ENCODE assay signal across 1 cellular context in genomic region chr17:39450051-39450450, GRCh38.
TF ChIP-seq lines count a peak whose summit lies in the region.

No MANE protein-coding gene starts in this region.

TF ChIP-seq in HepG2, 621 proteins besides CTCF, POLR2A, EP300 and RAD21 (continued from another document and continues in another):
- TF ChIP-seq NFYB (CRISPR knock-in tag; IDR thresholded peaks at IDR 0.05), result no peak
- TF ChIP-seq RARA (CRISPR knock-in tag; IDR thresholded peaks at IDR 0.05), result peak; percentile 65
- TF ChIP-seq SKI (IDR thresholded peaks at IDR 0.05; ENCODE audit: partially characterized antibody), result no peak
- TF ChIP-seq ZNF275 (CRISPR knock-in tag; IDR thresholded peaks at IDR 0.05; ENCODE audit: borderline replicate concordance), result 0 out of 2 replicates have a peak, but pooled peaks have one; percentile 11
- no peak for TF ChIP-seq ATF4 (CRISPR knock-in tag; IDR thresholded peaks at IDR 0.05)
- TF ChIP-seq PHF21A (CRISPR knock-in tag; IDR thresholded peaks at IDR 0.05), result no peak
- TF ChIP-seq ZXDC (CRISPR knock-in tag; IDR thresholded peaks at IDR 0.05), result no peak
- TF ChIP-seq NFE2 (CRISPR knock-in tag; IDR thresholded peaks at IDR 0.05), result no peak
- no peak for TF ChIP-seq THAP8 (CRISPR knock-in tag; IDR thresholded peaks at IDR 0.05; ENCODE audit: borderline replicate concordance)
- TF ChIP-seq HES4 (CRISPR knock-in tag; IDR thresholded peaks at IDR 0.05; ENCODE audit: borderline replicate concordance), result no peak
- TF ChIP-seq ZNF772 (CRISPR knock-in tag; IDR thresholded peaks at IDR 0.05), result no peak
- TF ChIP-seq TERF1 (CRISPR knock-in tag; IDR thresholded peaks at IDR 0.05), result no peak
- no peak for TF ChIP-seq RFXANK (CRISPR knock-in tag; IDR thresholded peaks at IDR 0.05)
- TF ChIP-seq CREBL2 (CRISPR knock-in tag; IDR thresholded peaks at IDR 0.05; ENCODE audit: borderline replicate concordance), result no peak
- no peak for TF ChIP-seq FOXC1 (CRISPR knock-in tag; IDR thresholded peaks at IDR 0.05; ENCODE audit: borderline replicate concordance)
- no peak for TF ChIP-seq HOXA7 (CRISPR knock-in tag; IDR thresholded peaks at IDR 0.05)
- no peak for TF ChIP-seq ZBTB10 (CRISPR knock-in tag; IDR thresholded peaks at IDR 0.05; ENCODE audit: borderline replicate concordance)
- TF ChIP-seq ZNF781 (CRISPR knock-in tag; IDR thresholded peaks at IDR 0.05; ENCODE audit: borderline replicate concordance, not compliant biosample characterization), result no peak
- 0 out of 2 replicates have a peak, but pooled peaks have one; percentile 21 for TF ChIP-seq ERF (CRISPR knock-in tag; IDR thresholded peaks at IDR 0.05)
- TF ChIP-seq NR2F2 (IDR thresholded peaks at IDR 0.05; ENCODE audit: borderline replicate concordance, low read depth), result peak; percentile 66; the same call in 1 of the 2 replicates
- TF ChIP-seq GLMP (CRISPR knock-in tag; IDR thresholded peaks at IDR 0.05; ENCODE audit: borderline replicate concordance), result no peak
- TF ChIP-seq ZNF747 (CRISPR knock-in tag; IDR thresholded peaks at IDR 0.05; ENCODE audit: borderline replicate concordance), result no peak
- no peak for TF ChIP-seq MZF1 (CRISPR knock-in tag; IDR thresholded peaks at IDR 0.05; ENCODE audit: borderline replicate concordance)
- no peak for TF ChIP-seq ZNF460 (CRISPR knock-in tag; IDR thresholded peaks at IDR 0.05; ENCODE audit: borderline replicate concordance)
- TF ChIP-seq ZNF775 (CRISPR knock-in tag; IDR thresholded peaks at IDR 0.05; ENCODE audit: borderline replicate concordance), result no peak
- no peak for TF ChIP-seq ZNF616 (CRISPR knock-in tag; IDR thresholded peaks at IDR 0.05; ENCODE audit: low read depth)
- no peak for TF ChIP-seq RELA (CRISPR knock-in tag; IDR thresholded peaks at IDR 0.05)
- TF ChIP-seq MAX (IDR thresholded peaks at IDR 0.05), result no peak
- no peak for TF ChIP-seq PRMT3 (CRISPR knock-in tag; IDR thresholded peaks at IDR 0.05; ENCODE audit: borderline replicate concordance, low read depth)
- no peak for TF ChIP-seq ZNF883 (CRISPR knock-in tag; IDR thresholded peaks at IDR 0.05; ENCODE audit: not compliant biosample characterization)
- no peak for TF ChIP-seq SNAI1 (CRISPR knock-in tag; IDR thresholded peaks at IDR 0.05; ENCODE audit: borderline replicate concordance)
- no peak for TF ChIP-seq ZNF552 (CRISPR knock-in tag; IDR thresholded peaks at IDR 0.05; ENCODE audit: borderline replicate concordance)
- 0 out of 2 replicates have a peak, but pooled peaks have one; percentile 23 for TF ChIP-seq KDM3A (CRISPR knock-in tag; IDR thresholded peaks at IDR 0.05; ENCODE audit: low read depth)
- TF ChIP-seq ZSCAN25 (CRISPR knock-in tag; IDR thresholded peaks at IDR 0.05), result no peak
- no peak for TF ChIP-seq ZNF703 (CRISPR knock-in tag; IDR thresholded peaks at IDR 0.05; ENCODE audit: borderline replicate concordance)
- no peak for TF ChIP-seq ZNF740 (CRISPR knock-in tag; IDR thresholded peaks at IDR 0.05)
- TF ChIP-seq HOMEZ (CRISPR knock-in tag; IDR thresholded peaks at IDR 0.05; ENCODE audit: low read depth), result no peak
- TF ChIP-seq KIAA2018 (CRISPR knock-in tag; IDR thresholded peaks at IDR 0.05; ENCODE audit: borderline replicate concordance), result no peak
- no peak; the same call in 1 of the 2 replicates for TF ChIP-seq MIER3 (CRISPR knock-in tag; IDR thresholded peaks at IDR 0.05; ENCODE audit: borderline replicate concordance)
